In the genomic region with DNA sequence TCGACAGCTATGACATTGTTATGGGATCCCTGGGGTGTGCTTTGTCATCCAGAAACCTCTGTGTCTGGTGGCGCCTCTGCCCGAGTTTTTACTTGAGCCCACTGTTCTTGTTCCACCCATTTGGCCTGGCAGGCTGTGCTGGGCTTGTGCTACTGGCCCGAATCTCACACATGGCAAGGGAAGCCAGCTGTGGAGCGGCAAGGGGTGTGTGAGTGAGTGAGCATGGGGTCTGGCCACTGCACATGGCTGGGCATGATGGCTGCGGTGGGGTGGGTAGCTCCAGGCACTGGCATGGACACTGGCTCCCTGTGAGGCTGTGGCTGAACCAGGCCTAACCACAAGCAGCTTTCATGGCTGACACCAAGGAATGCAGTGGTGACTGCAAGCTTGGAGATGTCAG, we compare ENCODE assay signal across 1 cellular context.
TF ChIP-seq lines count a peak whose summit lies in the region.

No MANE protein-coding gene starts in this region.

TF ChIP-seq in H1, 55 proteins besides CTCF, POLR2A, EP300 and RAD21:
- TF ChIP-seq, protein P1, sequence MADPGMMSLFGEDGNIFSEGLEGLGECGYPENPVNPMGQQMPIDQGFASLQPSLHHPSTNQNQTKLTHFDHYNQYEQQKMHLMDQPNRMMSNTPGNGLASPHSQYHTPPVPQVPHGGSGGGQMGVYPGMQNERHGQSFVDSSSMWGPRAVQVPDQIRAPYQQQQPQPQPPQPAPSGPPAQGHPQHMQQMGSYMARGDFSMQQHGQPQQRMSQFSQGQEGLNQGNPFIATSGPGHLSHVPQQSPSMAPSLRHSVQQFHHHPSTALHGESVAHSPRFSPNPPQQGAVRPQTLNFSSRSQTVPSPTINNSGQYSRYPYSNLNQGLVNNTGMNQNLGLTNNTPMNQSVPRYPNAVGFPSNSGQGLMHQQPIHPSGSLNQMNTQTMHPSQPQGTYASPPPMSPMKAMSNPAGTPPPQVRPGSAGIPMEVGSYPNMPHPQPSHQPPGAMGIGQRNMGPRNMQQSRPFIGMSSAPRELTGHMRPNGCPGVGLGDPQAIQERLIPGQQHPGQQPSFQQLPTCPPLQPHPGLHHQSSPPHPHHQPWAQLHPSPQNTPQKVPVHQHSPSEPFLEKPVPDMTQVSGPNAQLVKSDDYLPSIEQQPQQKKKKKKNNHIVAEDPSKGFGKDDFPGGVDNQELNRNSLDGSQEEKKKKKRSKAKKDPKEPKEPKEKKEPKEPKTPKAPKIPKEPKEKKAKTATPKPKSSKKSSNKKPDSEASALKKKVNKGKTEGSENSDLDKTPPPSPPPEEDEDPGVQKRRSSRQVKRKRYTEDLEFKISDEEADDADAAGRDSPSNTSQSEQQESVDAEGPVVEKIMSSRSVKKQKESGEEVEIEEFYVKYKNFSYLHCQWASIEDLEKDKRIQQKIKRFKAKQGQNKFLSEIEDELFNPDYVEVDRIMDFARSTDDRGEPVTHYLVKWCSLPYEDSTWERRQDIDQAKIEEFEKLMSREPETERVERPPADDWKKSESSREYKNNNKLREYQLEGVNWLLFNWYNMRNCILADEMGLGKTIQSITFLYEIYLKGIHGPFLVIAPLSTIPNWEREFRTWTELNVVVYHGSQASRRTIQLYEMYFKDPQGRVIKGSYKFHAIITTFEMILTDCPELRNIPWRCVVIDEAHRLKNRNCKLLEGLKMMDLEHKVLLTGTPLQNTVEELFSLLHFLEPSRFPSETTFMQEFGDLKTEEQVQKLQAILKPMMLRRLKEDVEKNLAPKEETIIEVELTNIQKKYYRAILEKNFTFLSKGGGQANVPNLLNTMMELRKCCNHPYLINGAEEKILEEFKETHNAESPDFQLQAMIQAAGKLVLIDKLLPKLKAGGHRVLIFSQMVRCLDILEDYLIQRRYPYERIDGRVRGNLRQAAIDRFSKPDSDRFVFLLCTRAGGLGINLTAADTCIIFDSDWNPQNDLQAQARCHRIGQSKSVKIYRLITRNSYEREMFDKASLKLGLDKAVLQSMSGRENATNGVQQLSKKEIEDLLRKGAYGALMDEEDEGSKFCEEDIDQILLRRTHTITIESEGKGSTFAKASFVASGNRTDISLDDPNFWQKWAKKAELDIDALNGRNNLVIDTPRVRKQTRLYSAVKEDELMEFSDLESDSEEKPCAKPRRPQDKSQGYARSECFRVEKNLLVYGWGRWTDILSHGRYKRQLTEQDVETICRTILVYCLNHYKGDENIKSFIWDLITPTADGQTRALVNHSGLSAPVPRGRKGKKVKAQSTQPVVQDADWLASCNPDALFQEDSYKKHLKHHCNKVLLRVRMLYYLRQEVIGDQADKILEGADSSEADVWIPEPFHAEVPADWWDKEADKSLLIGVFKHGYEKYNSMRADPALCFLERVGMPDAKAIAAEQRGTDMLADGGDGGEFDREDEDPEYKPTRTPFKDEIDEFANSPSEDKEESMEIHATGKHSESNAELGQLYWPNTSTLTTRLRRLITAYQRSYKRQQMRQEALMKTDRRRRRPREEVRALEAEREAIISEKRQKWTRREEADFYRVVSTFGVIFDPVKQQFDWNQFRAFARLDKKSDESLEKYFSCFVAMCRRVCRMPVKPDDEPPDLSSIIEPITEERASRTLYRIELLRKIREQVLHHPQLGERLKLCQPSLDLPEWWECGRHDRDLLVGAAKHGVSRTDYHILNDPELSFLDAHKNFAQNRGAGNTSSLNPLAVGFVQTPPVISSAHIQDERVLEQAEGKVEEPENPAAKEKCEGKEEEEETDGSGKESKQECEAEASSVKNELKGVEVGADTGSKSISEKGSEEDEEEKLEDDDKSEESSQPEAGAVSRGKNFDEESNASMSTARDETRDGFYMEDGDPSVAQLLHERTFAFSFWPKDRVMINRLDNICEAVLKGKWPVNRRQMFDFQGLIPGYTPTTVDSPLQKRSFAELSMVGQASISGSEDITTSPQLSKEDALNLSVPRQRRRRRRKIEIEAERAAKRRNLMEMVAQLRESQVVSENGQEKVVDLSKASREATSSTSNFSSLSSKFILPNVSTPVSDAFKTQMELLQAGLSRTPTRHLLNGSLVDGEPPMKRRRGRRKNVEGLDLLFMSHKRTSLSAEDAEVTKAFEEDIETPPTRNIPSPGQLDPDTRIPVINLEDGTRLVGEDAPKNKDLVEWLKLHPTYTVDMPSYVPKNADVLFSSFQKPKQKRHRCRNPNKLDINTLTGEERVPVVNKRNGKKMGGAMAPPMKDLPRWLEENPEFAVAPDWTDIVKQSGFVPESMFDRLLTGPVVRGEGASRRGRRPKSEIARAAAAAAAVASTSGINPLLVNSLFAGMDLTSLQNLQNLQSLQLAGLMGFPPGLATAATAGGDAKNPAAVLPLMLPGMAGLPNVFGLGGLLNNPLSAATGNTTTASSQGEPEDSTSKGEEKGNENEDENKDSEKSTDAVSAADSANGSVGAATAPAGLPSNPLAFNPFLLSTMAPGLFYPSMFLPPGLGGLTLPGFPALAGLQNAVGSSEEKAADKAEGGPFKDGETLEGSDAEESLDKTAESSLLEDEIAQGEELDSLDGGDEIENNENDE (IDR thresholded peaks at IDR 0.05; ENCODE audit: insufficient replicate concordance, low read length), result no peak
- no peak for TF ChIP-seq CREB1 (IDR thresholded peaks at IDR 0.05)
- TF ChIP-seq SAP30 (IDR thresholded peaks at IDR 0.05; ENCODE audit: insufficient read depth, insufficient replicate concordance, low read length), result no peak
- no peak for TF ChIP-seq CBX8 (IDR thresholded peaks at IDR 0.05; ENCODE audit: borderline replicate concordance, low read depth, low read length)
- no peak for TF ChIP-seq TEAD4 (IDR thresholded peaks at IDR 0.05; ENCODE audit: low read depth, low read length)
- TF ChIP-seq ASH2L (IDR thresholded peaks at IDR 0.05; ENCODE audit: low read length), result no peak
- TF ChIP-seq SP2 (IDR thresholded peaks at IDR 0.05; ENCODE audit: low read length), result no peak
- no peak for TF ChIP-seq SIRT6 (IDR thresholded peaks at IDR 0.05; ENCODE audit: low read length)
- TF ChIP-seq PHF8 (conservative IDR thresholded peaks at IDR 0.05; ENCODE audit: low read depth, low read length), result no peak
- no peak for TF ChIP-seq MAFK (IDR thresholded peaks at IDR 0.05; ENCODE audit: low read depth, low read length)
- no peak for TF ChIP-seq TBP (IDR thresholded peaks at IDR 0.05; ENCODE audit: low read depth, low read length)
- TF ChIP-seq, protein P2, sequence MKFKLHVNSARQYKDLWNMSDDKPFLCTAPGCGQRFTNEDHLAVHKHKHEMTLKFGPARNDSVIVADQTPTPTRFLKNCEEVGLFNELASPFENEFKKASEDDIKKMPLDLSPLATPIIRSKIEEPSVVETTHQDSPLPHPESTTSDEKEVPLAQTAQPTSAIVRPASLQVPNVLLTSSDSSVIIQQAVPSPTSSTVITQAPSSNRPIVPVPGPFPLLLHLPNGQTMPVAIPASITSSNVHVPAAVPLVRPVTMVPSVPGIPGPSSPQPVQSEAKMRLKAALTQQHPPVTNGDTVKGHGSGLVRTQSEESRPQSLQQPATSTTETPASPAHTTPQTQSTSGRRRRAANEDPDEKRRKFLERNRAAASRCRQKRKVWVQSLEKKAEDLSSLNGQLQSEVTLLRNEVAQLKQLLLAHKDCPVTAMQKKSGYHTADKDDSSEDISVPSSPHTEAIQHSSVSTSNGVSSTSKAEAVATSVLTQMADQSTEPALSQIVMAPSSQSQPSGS (IDR thresholded peaks at IDR 0.05; ENCODE audit: low read length), result no peak
- TF ChIP-seq SRF (IDR thresholded peaks at IDR 0.05; ENCODE audit: low read depth, low read length), result no peak
- TF ChIP-seq JUN (IDR thresholded peaks at IDR 0.05; ENCODE audit: low read depth, low read length), result no peak
- TF ChIP-seq BCL11A (IDR thresholded peaks at IDR 0.05; ENCODE audit: low read depth in 2 of 2, low read length in 2 of 2), result no peak
- TF ChIP-seq EGR1 (IDR thresholded peaks at IDR 0.05; ENCODE audit: borderline replicate concordance, low read depth, low read length), result no peak
- TF ChIP-seq, protein P3, sequence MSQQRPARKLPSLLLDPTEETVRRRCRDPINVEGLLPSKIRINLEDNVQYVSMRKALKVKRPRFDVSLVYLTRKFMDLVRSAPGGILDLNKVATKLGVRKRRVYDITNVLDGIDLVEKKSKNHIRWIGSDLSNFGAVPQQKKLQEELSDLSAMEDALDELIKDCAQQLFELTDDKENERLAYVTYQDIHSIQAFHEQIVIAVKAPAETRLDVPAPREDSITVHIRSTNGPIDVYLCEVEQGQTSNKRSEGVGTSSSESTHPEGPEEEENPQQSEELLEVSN (IDR thresholded peaks at IDR 0.05), result no peak
- TF ChIP-seq EZH2 (IDR thresholded peaks at IDR 0.05; ENCODE audit: low read depth, low read length, severe bottlenecking), result no peak
- TF ChIP-seq, protein P4, sequence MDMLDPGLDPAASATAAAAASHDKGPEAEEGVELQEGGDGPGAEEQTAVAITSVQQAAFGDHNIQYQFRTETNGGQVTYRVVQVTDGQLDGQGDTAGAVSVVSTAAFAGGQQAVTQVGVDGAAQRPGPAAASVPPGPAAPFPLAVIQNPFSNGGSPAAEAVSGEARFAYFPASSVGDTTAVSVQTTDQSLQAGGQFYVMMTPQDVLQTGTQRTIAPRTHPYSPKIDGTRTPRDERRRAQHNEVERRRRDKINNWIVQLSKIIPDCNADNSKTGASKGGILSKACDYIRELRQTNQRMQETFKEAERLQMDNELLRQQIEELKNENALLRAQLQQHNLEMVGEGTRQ (IDR thresholded peaks at IDR 0.05; ENCODE audit: low read length), result no peak
TF ChIP-seq in H1: peak in this region for 0.
